27 cellular contexts compared by ENCODE assay signal in the genomic region with DNA sequence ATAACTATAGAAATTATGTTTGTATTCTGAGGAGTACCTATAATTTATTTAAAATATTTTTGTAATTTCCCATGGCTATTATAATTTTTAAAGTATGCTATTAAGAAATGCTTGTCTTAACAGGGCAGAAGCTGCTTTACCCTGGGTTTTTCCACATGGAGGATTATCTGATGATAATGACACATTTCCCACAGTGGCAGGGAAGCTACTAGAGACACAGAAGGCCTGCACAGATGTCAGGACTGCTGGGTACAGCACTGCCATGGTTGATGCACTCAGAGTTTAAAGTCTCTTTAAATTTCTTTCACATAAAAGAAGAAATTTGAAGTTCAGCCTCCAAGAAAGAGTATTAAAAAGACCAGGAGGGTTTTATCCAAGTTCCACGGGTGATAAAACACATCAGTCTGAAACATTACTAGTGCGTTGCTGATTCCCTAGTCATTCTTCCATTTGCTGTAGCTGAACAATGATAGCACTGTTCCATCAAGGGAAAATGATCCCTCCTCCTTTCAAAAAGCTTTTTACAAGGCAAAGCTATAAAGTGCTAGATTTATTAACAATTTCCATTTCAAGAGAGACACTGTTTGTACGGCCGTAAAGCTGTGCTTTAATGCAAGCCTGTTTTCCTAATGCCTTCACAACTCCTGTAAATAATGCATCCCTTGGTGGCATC.
DNase-seq lines count a peak whose midpoint lies in the region; TF ChIP-seq lines count a peak whose summit lies in the region.
"Had no signal": no experiment of that assay in that cellular context is flagged by ENCODE, and none has a peak within 500 bp of the region (broad histone marks: within the 10 kb centered on the region; RNA-seq: fewer than 3 reads in every experiment).

No MANE protein-coding gene starts in this region.

- 27% methylated on average over 4 of the region's 4 CpGs for WGBS in smooth muscle cell (ENCODE audit: low lambda C conversion rate)

- H4K20me1 ChIP-seq in smooth muscle cell (ENCODE audit: low read depth), result no peaks in the 10 kb centered on the region
- H4K20me1 ChIP-seq: BLaER1 had no signal

- no peaks in the 10 kb centered on the region for H3K27me3 ChIP-seq in smooth muscle cell (ENCODE audit: low read depth)
- H3K27me3 ChIP-seq: ascending aorta, BLaER1, neutrophil, SJSA1, tibial artery, vagina had no signal

- no peak for TF ChIP-seq CTCF in smooth muscle cell (IDR thresholded peaks at IDR 0.05; ENCODE audit: borderline replicate concordance, insufficient read depth, poor library complexity, severe bottlenecking)

- H2AFZ ChIP-seq in smooth muscle cell (ENCODE audit: low read depth), result peak overlapping the region; percentile 51

- H3K4me2 ChIP-seq in smooth muscle cell, result peak overlapping the region; percentile 24
- H3K4me2 ChIP-seq: BLaER1 had no signal

- no peaks in the 10 kb centered on the region for H3K4me1 ChIP-seq in smooth muscle cell (ENCODE audit: low read depth)
- H3K4me1 ChIP-seq: ascending aorta, BLaER1, left ventricle myocardium inferior, SJSA1, tibial artery, vagina had no signal

- H3F3A ChIP-seq in smooth muscle cell (ENCODE audit: low read depth), result peaks cover 5% of the 10 kb centered on the region

- DNase-seq in NCI-H1048 (lab: John Stamatoyannopoulos, UW) (peak; percentile 13), NCI-H526 treated with DMSO at 0.1 percent for 48 hours (lab: John Stamatoyannopoulos, UW) (peak; percentile 25), islet precursor cell (peak; percentile 50), smooth muscle cell (lab: John Stamatoyannopoulos, UW; ENCODE audit: unreplicated experiment) (no peak), cerebellar nuclear complex (lab: John Stamatoyannopoulos, UW) (no peak), EL (no peak), NCI-H2081 (lab: John Stamatoyannopoulos, UW) (no peak)
- DNase-seq: activated CD4-positive, alpha-beta T cell treated with anti-CD3 and anti-CD28 coated beads for 48 hours; activated gamma-delta T cell treated with Interleukin-2 at 50 U/mL for 16 hours; activated T-cell treated with anti-CD3 and anti-CD28 coated beads, Interleukin-2, amount 50 U/mL, for 24 hours; effector memory CD4-positive, alpha-beta T cell; GF-D8; left ventricle myocardium inferior; mesendoderm; NCI-H187; NCI-H226; stimulated activated CD4-positive, alpha-beta T cell treated with anti-CD3 and anti-CD28 coated beads, Interleukin-12 subunit alpha, Interleukin-12 subunit beta, amount 100 ng/mL, for 4 hours; stimulated activated CD4-positive, alpha-beta T cell treated with anti-CD3 and anti-CD28 coated beads, Interleukin-4, amount 100 ng/mL, for 1 hour; T1000; tibial artery had no signal

- H3K27ac ChIP-seq in smooth muscle cell (ENCODE audit: low read depth), result peak overlapping the region; percentile 2
- H3K27ac ChIP-seq: ascending aorta, BLaER1, epithelial cell of prostate, left ventricle myocardium inferior, neutrophil, RWPE1, SJSA1, tibial artery, vagina had no signal

- H3K9me3 ChIP-seq in smooth muscle cell (replicated peaks; ENCODE audit: low read depth), result no peaks in the 10 kb centered on the region
- H3K9me3 ChIP-seq: ascending aorta, BLaER1, left ventricle myocardium inferior, neutrophil, SJSA1, tibial artery, vagina had no signal

- no peaks in the 10 kb centered on the region for H3K79me2 ChIP-seq in smooth muscle cell (ENCODE audit: low read depth)

- H3K4me3 ChIP-seq in smooth muscle cell, result no peak overlapping the region
- H3K4me3 ChIP-seq: ascending aorta, BLaER1, left ventricle myocardium inferior, SJSA1, tibial artery, vagina had no signal

- H3K36me3 ChIP-seq in smooth muscle cell (ENCODE audit: low read depth), result no peaks in the 10 kb centered on the region
- H3K36me3 ChIP-seq: ascending aorta, BLaER1, left ventricle myocardium inferior, neutrophil, SJSA1, tibial artery, vagina had no signal

- peak overlapping the region; percentile 17 for H3K9ac ChIP-seq in smooth muscle cell (ENCODE audit: low read depth)
- H3K9ac ChIP-seq: BLaER1 had no signal

Comparison
In these comparisons a context has a peak if more than half of its experiments do, and no peak if none do; other contexts are left out.
1. DNase-seq: peak in NCI-H1048 (single experiment), NCI-H526 treated with DMSO at 0.1 percent for 48 hours (single experiment) and islet precursor cell (single experiment); none in smooth muscle cell (single experiment), cerebellar nuclear complex (0 of 2), EL (single experiment) and NCI-H2081 (0 of 2).